Comparison of ENCODE assay signal across 2 cellular contexts in the genomic region with DNA sequence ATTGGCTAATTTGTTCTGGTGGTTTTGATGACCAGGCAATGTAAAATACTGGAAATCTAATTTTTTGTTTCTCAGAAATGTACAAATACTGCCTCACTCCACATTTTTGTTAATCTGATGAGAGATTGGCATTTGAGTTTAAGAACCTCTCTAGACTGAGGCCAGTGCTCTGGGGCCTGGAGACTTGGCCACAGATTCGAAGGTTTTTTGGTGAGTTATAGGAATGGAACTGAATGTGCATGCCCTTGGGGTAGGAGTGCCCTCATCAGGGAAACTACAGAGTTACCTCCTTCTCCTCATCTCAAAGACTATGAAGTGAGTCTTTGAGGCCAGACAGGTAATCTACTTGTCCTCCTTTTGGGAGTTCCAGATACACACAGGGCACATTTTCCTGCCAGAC.
TF ChIP-seq lines count a peak whose summit lies in the region.

No MANE protein-coding gene starts in this region.

TF ChIP-seq in SK-N-SH, 30 proteins besides CTCF, POLR2A, EP300 and RAD21 (continued from another document):
- TF ChIP-seq, protein P1, sequence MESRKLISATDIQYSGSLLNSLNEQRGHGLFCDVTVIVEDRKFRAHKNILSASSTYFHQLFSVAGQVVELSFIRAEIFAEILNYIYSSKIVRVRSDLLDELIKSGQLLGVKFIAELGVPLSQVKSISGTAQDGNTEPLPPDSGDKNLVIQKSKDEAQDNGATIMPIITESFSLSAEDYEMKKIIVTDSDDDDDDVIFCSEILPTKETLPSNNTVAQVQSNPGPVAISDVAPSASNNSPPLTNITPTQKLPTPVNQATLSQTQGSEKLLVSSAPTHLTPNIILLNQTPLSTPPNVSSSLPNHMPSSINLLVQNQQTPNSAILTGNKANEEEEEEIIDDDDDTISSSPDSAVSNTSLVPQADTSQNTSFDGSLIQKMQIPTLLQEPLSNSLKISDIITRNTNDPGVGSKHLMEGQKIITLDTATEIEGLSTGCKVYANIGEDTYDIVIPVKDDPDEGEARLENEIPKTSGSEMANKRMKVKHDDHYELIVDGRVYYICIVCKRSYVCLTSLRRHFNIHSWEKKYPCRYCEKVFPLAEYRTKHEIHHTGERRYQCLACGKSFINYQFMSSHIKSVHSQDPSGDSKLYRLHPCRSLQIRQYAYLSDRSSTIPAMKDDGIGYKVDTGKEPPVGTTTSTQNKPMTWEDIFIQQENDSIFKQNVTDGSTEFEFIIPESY (IDR thresholded peaks at IDR 0.05; ENCODE audit: borderline replicate concordance, low read depth), result no peak
- TF ChIP-seq YY1 (IDR thresholded peaks at IDR 0.05; ENCODE audit: low read depth) (no peak), TEAD4 (IDR thresholded peaks at IDR 0.05; ENCODE audit: borderline replicate concordance, insufficient read depth) (no peak), NRF1 (IDR thresholded peaks at IDR 0.05; ENCODE audit: low read depth, low read length) (no peak)

TF ChIP-seq in SK-N-SH treated with all-trans-retinoic acid at 6 μM for 48 hours, 23 proteins besides CTCF, POLR2A, EP300 and RAD21 (continued from another document):
- TF ChIP-seq, protein P2, sequence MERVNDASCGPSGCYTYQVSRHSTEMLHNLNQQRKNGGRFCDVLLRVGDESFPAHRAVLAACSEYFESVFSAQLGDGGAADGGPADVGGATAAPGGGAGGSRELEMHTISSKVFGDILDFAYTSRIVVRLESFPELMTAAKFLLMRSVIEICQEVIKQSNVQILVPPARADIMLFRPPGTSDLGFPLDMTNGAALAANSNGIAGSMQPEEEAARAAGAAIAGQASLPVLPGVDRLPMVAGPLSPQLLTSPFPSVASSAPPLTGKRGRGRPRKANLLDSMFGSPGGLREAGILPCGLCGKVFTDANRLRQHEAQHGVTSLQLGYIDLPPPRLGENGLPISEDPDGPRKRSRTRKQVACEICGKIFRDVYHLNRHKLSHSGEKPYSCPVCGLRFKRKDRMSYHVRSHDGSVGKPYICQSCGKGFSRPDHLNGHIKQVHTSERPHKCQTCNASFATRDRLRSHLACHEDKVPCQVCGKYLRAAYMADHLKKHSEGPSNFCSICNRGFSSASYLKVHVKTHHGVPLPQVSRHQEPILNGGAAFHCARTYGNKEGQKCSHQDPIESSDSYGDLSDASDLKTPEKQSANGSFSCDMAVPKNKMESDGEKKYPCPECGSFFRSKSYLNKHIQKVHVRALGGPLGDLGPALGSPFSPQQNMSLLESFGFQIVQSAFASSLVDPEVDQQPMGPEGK (CRISPR knock-in tag; IDR thresholded peaks at IDR 0.05; ENCODE audit: borderline replicate concordance), result no peak
